ENCODE assay signal across 1 cellular context in the genomic region with DNA sequence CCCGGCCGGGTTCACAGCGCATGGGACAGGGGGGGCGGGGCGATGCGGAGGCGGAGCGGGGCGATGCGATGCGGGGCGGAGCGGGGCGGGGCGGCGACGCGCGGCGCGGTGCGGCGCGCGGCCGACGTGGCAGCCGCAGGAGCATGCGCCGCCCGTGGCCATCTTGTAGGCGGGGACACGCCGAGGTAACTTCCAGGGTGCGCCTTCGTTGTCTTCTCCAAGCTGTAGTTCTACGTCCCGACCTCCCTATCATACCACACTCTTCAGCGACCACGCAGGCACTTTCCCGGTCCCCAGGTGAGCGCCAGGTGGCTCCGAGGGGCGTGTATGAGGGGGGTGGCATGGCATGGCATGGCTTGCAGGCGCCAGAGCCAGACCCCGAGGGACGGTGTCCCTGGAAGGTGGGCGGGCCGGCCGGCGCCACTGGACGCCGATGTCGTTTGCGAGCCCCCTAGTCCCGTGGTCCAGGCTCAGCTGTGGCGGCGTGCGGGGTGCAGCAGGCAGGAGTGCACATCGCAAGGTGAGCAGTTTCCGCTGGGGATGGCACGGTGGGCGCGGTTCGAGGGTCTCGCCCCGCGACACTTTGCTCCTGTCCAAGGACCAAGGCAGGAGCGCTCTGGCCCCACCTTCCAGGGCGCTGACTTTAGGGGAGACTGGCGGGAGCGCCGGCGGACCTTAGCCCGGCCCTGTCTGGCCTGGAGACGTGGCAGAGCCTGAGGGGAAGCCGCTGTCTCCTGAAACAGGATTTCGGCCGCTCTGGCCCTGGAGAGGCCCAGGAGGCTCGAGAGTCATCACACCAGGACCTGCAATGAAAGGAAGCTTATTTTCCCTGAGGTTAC.
TF ChIP-seq lines count a peak whose summit lies in the region.

A gene (plus strand): TSS at position 161 of the 839 bp plus-strand sequence. CDS start 5,840 bp downstream, outside the sequence.

TF ChIP-seq in K562, 482 proteins besides CTCF, POLR2A, EP300 and RAD21 (continued from another document and continues in another):
- TF ChIP-seq, protein P1, sequence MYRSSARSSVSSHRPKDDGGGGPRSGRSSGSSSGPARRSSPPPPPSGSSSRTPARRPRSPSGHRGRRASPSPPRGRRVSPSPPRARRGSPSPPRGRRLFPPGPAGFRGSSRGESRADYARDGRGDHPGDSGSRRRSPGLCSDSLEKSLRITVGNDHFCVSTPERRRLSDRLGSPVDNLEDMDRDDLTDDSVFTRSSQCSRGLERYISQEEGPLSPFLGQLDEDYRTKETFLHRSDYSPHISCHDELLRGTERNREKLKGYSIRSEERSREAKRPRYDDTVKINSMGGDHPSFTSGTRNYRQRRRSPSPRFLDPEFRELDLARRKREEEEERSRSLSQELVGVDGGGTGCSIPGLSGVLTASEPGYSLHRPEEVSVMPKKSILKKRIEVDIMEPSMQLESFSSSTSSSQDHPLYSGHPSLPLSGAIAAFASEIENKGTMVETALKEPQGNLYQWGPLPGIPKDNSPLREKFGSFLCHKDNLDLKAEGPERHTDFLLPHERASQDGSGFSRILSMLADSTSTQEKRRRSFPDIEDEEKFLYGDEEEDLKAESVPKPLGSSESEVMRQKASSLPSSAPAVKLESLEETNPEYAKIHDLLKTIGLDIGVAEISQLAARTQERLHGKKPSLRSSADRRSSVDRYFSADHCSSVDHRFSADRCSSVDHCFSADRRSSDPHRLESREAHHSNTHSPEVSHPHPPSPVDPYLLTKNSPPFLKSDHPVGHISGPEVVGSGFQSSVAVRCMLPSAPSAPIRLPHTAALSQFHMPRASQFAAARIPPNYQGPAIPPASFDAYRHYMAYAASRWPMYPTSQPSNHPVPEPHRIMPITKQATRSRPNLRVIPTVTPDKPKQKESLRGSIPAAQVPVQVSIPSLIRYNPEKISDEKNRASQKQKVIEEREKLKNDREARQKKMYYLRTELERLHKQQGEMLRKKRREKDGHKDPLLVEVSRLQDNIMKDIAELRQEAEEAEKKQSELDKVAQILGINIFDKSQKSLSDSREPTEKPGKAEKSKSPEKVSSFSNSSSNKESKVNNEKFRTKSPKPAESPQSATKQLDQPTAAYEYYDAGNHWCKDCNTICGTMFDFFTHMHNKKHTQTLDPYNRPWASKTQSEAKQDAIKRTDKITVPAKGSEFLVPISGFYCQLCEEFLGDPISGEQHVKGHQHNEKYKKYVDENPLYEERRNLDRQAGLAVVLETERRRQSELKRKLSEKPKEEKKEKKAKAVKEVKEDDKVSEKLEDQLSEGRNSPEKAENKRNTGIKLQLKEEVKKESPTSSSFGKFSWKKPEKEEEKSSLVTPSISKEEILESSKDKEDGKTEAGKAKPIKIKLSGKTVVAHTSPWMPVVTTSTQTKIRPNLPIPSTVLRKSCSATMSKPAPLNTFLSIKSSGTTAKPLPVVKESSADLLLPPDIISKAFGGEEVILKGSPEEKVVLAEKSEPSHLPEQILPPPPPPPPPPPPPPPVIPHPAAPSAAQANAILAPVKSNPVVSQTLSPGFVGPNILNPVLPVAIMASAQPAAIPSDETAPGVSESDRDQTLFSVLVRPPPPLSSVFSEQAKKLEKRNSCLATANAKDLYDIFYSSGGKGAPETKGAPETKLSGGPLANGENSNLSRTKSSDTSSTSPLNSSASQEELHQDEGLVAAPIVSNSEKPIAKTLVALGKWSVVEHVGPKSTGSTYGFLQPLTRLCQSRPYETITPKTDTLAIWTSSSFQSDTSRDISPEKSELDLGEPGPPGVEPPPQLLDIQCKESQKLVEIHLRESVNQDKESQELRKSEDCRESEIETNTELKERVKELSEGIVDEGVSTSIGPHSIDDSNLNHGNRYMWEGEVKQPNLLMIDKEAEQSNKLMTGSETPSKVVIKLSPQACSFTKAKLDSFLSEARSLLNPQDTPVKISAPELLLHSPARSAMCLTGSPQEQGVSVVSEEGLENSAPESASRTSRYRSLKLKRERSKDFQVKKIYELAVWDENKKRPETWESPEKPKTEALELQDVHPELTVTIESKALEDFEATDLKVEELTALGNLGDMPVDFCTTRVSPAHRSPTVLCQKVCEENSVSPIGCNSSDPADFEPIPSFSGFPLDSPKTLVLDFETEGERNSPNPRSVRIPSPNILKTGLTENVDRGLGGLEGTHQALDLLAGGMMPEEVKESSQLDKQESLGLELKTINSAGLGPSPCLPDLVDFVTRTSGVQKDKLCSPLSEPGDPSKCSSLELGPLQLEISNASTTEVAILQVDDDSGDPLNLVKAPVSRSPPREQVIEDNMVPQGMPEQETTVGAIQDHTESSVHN (IDR thresholded peaks at IDR 0.05; ENCODE audit: borderline replicate concordance in 1 of 2, low read depth in 1 of 2): no peak
- TF ChIP-seq SMARCE1 (IDR thresholded peaks at IDR 0.05): no peak
- TF ChIP-seq, protein P2, sequence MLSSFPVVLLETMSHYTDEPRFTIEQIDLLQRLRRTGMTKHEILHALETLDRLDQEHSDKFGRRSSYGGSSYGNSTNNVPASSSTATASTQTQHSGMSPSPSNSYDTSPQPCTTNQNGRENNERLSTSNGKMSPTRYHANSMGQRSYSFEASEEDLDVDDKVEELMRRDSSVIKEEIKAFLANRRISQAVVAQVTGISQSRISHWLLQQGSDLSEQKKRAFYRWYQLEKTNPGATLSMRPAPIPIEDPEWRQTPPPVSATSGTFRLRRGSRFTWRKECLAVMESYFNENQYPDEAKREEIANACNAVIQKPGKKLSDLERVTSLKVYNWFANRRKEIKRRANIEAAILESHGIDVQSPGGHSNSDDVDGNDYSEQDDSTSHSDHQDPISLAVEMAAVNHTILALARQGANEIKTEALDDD (IDR thresholded peaks at IDR 0.05): no peak; the same call in 1 of the 2 replicates
- TF ChIP-seq ZNF140 (CRISPR knock-in tag; IDR thresholded peaks at IDR 0.05): no peak
- peak; percentile 4; the same call in 1 of the 2 replicates for TF ChIP-seq SOX6 (IDR thresholded peaks at IDR 0.05)
- TF ChIP-seq ZC3H4 (CRISPR knock-in tag; IDR thresholded peaks at IDR 0.05; ENCODE audit: borderline replicate concordance): peak; percentile 85; the same call in 1 of the 2 replicates
- TF ChIP-seq BRD9 (IDR thresholded peaks at IDR 0.05; ENCODE audit: low read depth, partially characterized antibody): no peak
- no peak for TF ChIP-seq ADNP (tag; IDR thresholded peaks at IDR 0.05)
- TF ChIP-seq TOE1 (IDR thresholded peaks at IDR 0.05; ENCODE audit: borderline replicate concordance): no peak
- no peak for TF ChIP-seq TOE1 (CRISPR knock-in tag; IDR thresholded peaks at IDR 0.05; ENCODE audit: borderline replicate concordance, low read depth)
- peak; percentile 87 for TF ChIP-seq POLR2G (IDR thresholded peaks at IDR 0.05; ENCODE audit: low read depth, low read length)
- TF ChIP-seq TRIM28 (IDR thresholded peaks at IDR 0.05): no peak
- no peak for TF ChIP-seq ZNF584 (CRISPR knock-in tag; IDR thresholded peaks at IDR 0.05; ENCODE audit: low read depth)
- TF ChIP-seq GABPB1 (CRISPR knock-in tag; IDR thresholded peaks at IDR 0.05): peak; percentile 42; the same call in 1 of the 2 replicates
- no peak for TF ChIP-seq ZNF551 (CRISPR knock-in tag; IDR thresholded peaks at IDR 0.05)
- TF ChIP-seq, protein P3, sequence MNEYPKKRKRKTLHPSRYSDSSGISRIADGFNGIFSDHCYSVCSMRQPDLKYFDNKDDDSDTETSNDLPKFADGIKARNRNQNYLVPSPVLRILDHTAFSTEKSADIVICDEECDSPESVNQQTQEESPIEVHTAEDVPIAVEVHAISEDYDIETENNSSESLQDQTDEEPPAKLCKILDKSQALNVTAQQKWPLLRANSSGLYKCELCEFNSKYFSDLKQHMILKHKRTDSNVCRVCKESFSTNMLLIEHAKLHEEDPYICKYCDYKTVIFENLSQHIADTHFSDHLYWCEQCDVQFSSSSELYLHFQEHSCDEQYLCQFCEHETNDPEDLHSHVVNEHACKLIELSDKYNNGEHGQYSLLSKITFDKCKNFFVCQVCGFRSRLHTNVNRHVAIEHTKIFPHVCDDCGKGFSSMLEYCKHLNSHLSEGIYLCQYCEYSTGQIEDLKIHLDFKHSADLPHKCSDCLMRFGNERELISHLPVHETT (CRISPR knock-in tag; conservative IDR thresholded peaks at IDR 0.05 in 1 of 2, IDR thresholded peaks at IDR 0.05 in 1 of 2): 0 out of 4 replicates have a peak, but pooled peaks of 1 of the 2 experiments have one; percentile 1
- no peak for TF ChIP-seq ZNF707 (CRISPR knock-in tag; conservative IDR thresholded peaks at IDR 0.05)
- no peak for TF ChIP-seq L3MBTL2 (IDR thresholded peaks at IDR 0.05)
- TF ChIP-seq RBFOX2 (IDR thresholded peaks at IDR 0.05; ENCODE audit: low read depth, low read length): peak; percentile 95
- TF ChIP-seq NFIC (IDR thresholded peaks at IDR 0.05): no peak
- TF ChIP-seq HNRNPK (IDR thresholded peaks at IDR 0.05; ENCODE audit: low read depth, low read length, poor library complexity, severe bottlenecking): no peak
- no peak for TF ChIP-seq RFX5 (IDR thresholded peaks at IDR 0.05; ENCODE audit: low read depth, low read length)
- peak; percentile 61 for TF ChIP-seq POLR2AphosphoS5 (IDR thresholded peaks at IDR 0.05; ENCODE audit: control insufficient read depth, insufficient read depth, low read depth, low read length)
- peak; percentile 37 for TF ChIP-seq EGR1 (conservative IDR thresholded peaks at IDR 0.05)
- TF ChIP-seq TCFL5 (CRISPR knock-in tag; conservative IDR thresholded peaks at IDR 0.05): no peak
- no peak for TF ChIP-seq DPF2 (IDR thresholded peaks at IDR 0.05)
- no peak for TF ChIP-seq ELF1 (tag; IDR thresholded peaks at IDR 0.05)
- TF ChIP-seq, protein P4, sequence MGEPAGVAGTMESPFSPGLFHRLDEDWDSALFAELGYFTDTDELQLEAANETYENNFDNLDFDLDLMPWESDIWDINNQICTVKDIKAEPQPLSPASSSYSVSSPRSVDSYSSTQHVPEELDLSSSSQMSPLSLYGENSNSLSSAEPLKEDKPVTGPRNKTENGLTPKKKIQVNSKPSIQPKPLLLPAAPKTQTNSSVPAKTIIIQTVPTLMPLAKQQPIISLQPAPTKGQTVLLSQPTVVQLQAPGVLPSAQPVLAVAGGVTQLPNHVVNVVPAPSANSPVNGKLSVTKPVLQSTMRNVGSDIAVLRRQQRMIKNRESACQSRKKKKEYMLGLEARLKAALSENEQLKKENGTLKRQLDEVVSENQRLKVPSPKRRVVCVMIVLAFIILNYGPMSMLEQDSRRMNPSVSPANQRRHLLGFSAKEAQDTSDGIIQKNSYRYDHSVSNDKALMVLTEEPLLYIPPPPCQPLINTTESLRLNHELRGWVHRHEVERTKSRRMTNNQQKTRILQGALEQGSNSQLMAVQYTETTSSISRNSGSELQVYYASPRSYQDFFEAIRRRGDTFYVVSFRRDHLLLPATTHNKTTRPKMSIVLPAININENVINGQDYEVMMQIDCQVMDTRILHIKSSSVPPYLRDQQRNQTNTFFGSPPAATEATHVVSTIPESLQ (CRISPR knock-in tag; IDR thresholded peaks at IDR 0.05): 0 out of 2 replicates have a peak, but pooled peaks have one; percentile 22
- no peak for TF ChIP-seq ARNT (IDR thresholded peaks at IDR 0.05)
- no peak for TF ChIP-seq CEBPB (tag; IDR thresholded peaks at IDR 0.05)
- TF ChIP-seq NCOA4 (IDR thresholded peaks at IDR 0.05; ENCODE audit: partially characterized antibody): no peak
- no peak for TF ChIP-seq CHD4 (IDR thresholded peaks at IDR 0.05; ENCODE audit: insufficient read depth, insufficient replicate concordance, low read depth, low read length, poor library complexity, severe bottlenecking)
- no peak for TF ChIP-seq MIER1 (IDR thresholded peaks at IDR 0.05; ENCODE audit: low read depth)
- TF ChIP-seq, protein P5, sequence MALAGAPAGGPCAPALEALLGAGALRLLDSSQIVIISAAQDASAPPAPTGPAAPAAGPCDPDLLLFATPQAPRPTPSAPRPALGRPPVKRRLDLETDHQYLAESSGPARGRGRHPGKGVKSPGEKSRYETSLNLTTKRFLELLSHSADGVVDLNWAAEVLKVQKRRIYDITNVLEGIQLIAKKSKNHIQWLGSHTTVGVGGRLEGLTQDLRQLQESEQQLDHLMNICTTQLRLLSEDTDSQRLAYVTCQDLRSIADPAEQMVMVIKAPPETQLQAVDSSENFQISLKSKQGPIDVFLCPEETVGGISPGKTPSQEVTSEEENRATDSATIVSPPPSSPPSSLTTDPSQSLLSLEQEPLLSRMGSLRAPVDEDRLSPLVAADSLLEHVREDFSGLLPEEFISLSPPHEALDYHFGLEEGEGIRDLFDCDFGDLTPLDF (CRISPR knock-in tag; IDR thresholded peaks at IDR 0.05): no peak
- peak; percentile 39 for TF ChIP-seq TAF1 (IDR thresholded peaks at IDR 0.05; ENCODE audit: control insufficient read depth, extremely low read depth, insufficient read depth, low read length, severe bottlenecking)
- TF ChIP-seq COPS2 (conservative IDR thresholded peaks at IDR 0.05): no peak
- no peak for TF ChIP-seq RBM22 (IDR thresholded peaks at IDR 0.05; ENCODE audit: low read depth, low read length, poor library complexity, severe bottlenecking)
- no peak for TF ChIP-seq PPARD (CRISPR knock-in tag; IDR thresholded peaks at IDR 0.05)
- no peak for TF ChIP-seq POU5F1 (IDR thresholded peaks at IDR 0.05; ENCODE audit: borderline replicate concordance, low read depth, low read length, partially characterized antibody)
- TF ChIP-seq MYNN (IDR thresholded peaks at IDR 0.05): 0 out of 2 replicates have a peak, but pooled peaks have one; percentile 31
- no peak for TF ChIP-seq MYNN (CRISPR knock-in tag; IDR thresholded peaks at IDR 0.05)
- no peak; a peak in 1 of 4 replicates for TF ChIP-seq FOXK2 (conservative IDR thresholded peaks at IDR 0.05 in 1 of 2, IDR thresholded peaks at IDR 0.05 in 1 of 2; ENCODE audit: low read depth in 2 of 2)
- TF ChIP-seq HNRNPUL1 (IDR thresholded peaks at IDR 0.05; ENCODE audit: low read length): no peak
- TF ChIP-seq, protein P6, sequence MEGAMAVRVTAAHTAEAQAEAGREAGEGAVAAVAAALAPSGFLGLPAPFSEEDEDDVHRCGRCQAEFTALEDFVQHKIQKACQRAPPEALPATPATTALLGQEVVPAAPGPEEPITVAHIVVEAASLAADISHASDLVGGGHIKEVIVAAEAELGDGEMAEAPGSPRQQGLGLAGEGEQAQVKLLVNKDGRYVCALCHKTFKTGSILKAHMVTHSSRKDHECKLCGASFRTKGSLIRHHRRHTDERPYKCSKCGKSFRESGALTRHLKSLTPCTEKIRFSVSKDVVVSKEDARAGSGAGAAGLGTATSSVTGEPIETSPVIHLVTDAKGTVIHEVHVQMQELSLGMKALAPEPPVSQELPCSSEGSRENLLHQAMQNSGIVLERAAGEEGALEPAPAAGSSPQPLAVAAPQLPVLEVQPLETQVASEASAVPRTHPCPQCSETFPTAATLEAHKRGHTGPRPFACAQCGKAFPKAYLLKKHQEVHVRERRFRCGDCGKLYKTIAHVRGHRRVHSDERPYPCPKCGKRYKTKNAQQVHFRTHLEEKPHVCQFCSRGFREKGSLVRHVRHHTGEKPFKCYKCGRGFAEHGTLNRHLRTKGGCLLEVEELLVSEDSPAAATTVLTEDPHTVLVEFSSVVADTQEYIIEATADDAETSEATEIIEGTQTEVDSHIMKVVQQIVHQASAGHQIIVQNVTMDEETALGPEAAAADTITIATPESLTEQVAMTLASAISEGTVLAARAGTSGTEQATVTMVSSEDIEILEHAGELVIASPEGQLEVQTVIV (CRISPR knock-in tag; IDR thresholded peaks at IDR 0.05; ENCODE audit: borderline replicate concordance): no peak
- no peak for TF ChIP-seq ATF7 (IDR thresholded peaks at IDR 0.05)
- no peak for TF ChIP-seq ZNF695 (CRISPR knock-in tag; IDR thresholded peaks at IDR 0.05)
- TF ChIP-seq, protein P7, sequence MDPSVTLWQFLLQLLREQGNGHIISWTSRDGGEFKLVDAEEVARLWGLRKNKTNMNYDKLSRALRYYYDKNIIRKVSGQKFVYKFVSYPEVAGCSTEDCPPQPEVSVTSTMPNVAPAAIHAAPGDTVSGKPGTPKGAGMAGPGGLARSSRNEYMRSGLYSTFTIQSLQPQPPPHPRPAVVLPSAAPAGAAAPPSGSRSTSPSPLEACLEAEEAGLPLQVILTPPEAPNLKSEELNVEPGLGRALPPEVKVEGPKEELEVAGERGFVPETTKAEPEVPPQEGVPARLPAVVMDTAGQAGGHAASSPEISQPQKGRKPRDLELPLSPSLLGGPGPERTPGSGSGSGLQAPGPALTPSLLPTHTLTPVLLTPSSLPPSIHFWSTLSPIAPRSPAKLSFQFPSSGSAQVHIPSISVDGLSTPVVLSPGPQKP (CRISPR knock-in tag; IDR thresholded peaks at IDR 0.05): no peak
